In the genomic region with DNA sequence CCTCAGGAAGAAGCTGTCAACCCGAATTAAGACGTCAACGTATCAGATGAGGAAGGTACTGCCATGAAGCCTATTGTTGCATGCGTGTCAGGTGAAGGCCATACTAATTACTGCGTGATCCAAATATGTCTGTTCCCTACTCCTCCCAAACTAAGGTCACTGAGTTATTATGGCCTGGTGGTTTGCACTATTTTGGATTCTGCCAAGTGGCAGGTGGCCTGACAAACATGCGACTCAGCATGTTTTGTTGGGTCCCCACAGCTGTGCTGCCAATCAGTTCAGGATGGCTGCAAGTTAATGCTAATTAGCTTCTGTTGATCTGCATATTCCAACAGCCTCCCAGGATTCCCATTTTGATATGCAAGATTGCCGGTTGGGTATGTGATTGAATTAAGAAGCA, we compare ENCODE assay signal across 17 cellular contexts.
"Had no signal": no experiment of that assay in that cellular context is flagged by ENCODE, and none has a peak within 500 bp of the region (broad histone marks: within the 10 kb centered on the region; RNA-seq: fewer than 3 reads in every experiment).

No MANE protein-coding gene starts in this region.

- ATAC-seq: activated CD8-positive, alpha-beta T cell treated with anti-CD3 and anti-CD28 coated beads, Interleukin-2, amount 10 ng/mL, durations not matched to agents 7 days and 5 days; activated naive CD4-positive, alpha-beta T cell treated with anti-CD3 and anti-CD28 coated beads, Interleukin-2, amount 50 U/mL, for 72 hours; activated T-cell treated with anti-CD3 and anti-CD28 coated beads, Interleukin-2, amount 50 U/mL, for 72 hours; left lung; naive thymus-derived CD8-positive, alpha-beta T cell had no signal

- H3K27ac ChIP-seq: colonic mucosa, esophagus muscularis mucosa, left lung, neutrophil, parathyroid adenoma, vagina had no signal

- DNase-seq: activated CD4-positive, alpha-beta T cell treated with anti-CD3 and anti-CD28 coated beads for 48 hours; activated CD8-positive, alpha-beta memory T cell treated with anti-CD3 and anti-CD28 coated beads, Interleukin-2, amount 50 U/mL, for 4 hours; activated CD8-positive, alpha-beta T cell treated with anti-CD3 and anti-CD28 coated beads, Interleukin-2, amount 10 ng/mL, durations not matched to agents 7 days and 5 days; activated gamma-delta T cell; activated T-cell treated with anti-CD3 and anti-CD28 coated beads, Interleukin-2, amount 50 U/mL, for 72 hours; caudate nucleus; colonic mucosa; left lung; naive thymus-derived CD8-positive, alpha-beta T cell; stimulated activated CD4-positive, alpha-beta T cell treated with anti-CD3 and anti-CD28 coated beads, Interleukin-15, amount 100 ng/mL, for 24 hours; stimulated activated CD4-positive, alpha-beta T cell treated with anti-CD3 and anti-CD28 coated beads, Interleukin-4, amount 100 ng/mL, for 1 hour; stimulated activated naive CD4-positive, alpha-beta T cell had no signal
